ENCODE assay signal across 8 cellular contexts in genomic region chr3:129605593-129606521, GRCh38. TPM values are rescaled to one million over a fixed set of nuclear protein-coding genes. Genes with fewer than 3 reads are reported as not detected.
DNase-seq lines count a peak whose midpoint lies in the region; ATAC-seq and TF ChIP-seq lines count a peak whose summit lies in the region.

No MANE protein-coding gene starts in this region.

- H3K36me3 Mint-ChIP-seq in stimulated activated naive CD8-positive, alpha-beta T cell treated with anti-CD3 and anti-CD28 coated beads, Interleukin-15, Interleukin-2, amounts not matched to agents 100 ng/mL and 50 ng/mL, for 24 hours (ENCODE audit: low read depth) = no peaks in the 10 kb centered on the region

- H3K9me3 Mint-ChIP-seq in stimulated activated naive CD8-positive, alpha-beta T cell treated with anti-CD3 and anti-CD28 coated beads, Interleukin-15, Interleukin-2, amounts not matched to agents 100 ng/mL and 50 ng/mL, for 24 hours = no peaks in the 10 kb centered on the region

- ATAC-seq in lung (ENCODE audit: insufficient read depth, low FRiP score) = peak; percentile 1

- TF ChIP-seq CTCF in dorsolateral prefrontal cortex (IDR thresholded peaks at IDR 0.05 in 54 of 56, conservative IDR thresholded peaks at IDR 0.05 in 2 of 56; ENCODE audit: low read depth in 1 of 56, partially characterized antibody in 56 of 56) = peak in 9 of 56 donors; percentile 2 to 27 (median 8)
- TF ChIP-seq CTCF in lung (IDR thresholded peaks at IDR 0.05; ENCODE audit: control extremely low read depth, extremely low read depth) = no peak

- H3K4me3 Mint-ChIP-seq in stimulated activated naive CD8-positive, alpha-beta T cell treated with anti-CD3 and anti-CD28 coated beads, Interleukin-15, Interleukin-2, amounts not matched to agents 100 ng/mL and 50 ng/mL, for 24 hours = peak overlapping the region; percentile 83

- H3K4me3 ChIP-seq in MG63 (peak overlapping the region; percentile 61), dorsolateral prefrontal cortex (peak overlapping the region; percentile 52 to 85 (median 75)), lung (peak overlapping the region; percentile 69)

- H3K9me3 ChIP-seq in MG63 = no peaks in the 10 kb centered on the region
- no peaks in the 10 kb centered on the region for H3K9me3 ChIP-seq in lung (ENCODE audit: control insufficient read depth in 2 of 2, insufficient read depth in 1 of 2, low read length in 1 of 2)

- 0 to 1% methylated on average over 87 to 120 of the region's 120 CpGs for WGBS in lung, 2 donors

- peaks cover 13% of the 10 kb centered on the region for H3K4me1 Mint-ChIP-seq in stimulated activated naive CD8-positive, alpha-beta T cell treated with anti-CD3 and anti-CD28 coated beads, Interleukin-15, Interleukin-2, amounts not matched to agents 100 ng/mL and 50 ng/mL, for 24 hours (ENCODE audit: low read depth)

- DNase-seq in DMS79 (lab: John Stamatoyannopoulos, UW) (peak; percentile 17), MG63 (peak; percentile 73), dorsolateral prefrontal cortex (peak in 3 of 10 donors; percentile 44 to 66 (median 54)), lung (ENCODE audit: low spot score) (no peak), foreskin melanocyte (no peak), NCI-H187 treated with DMSO at 0.1 percent for 48 hours (lab: John Stamatoyannopoulos, UW) (no peak)
- DNase-seq in activated CD4-positive, alpha-beta T cell treated with anti-CD3 and anti-CD28 coated beads for 1 hour = peak; percentile 19

- no peaks in the 10 kb centered on the region for H3K36me3 ChIP-seq in MG63
- H3K36me3 ChIP-seq in lung (ENCODE audit: control insufficient read depth in 2 of 2, insufficient read depth in 2 of 2, low read length in 2 of 2) = no peaks in the 10 kb centered on the region

- H3K4me1 ChIP-seq in lung (ENCODE audit: control insufficient read depth in 2 of 2, insufficient read depth in 2 of 2, low read length in 2 of 2) = peaks cover 0 to 37% of the 10 kb centered on the region in 2 donors

- peaks cover 32% of the 10 kb centered on the region for H3K27me3 Mint-ChIP-seq in stimulated activated naive CD8-positive, alpha-beta T cell treated with anti-CD3 and anti-CD28 coated beads, Interleukin-15, Interleukin-2, amounts not matched to agents 100 ng/mL and 50 ng/mL, for 24 hours

- H3K27me3 ChIP-seq in MG63 (no peaks in the 10 kb centered on the region), dorsolateral prefrontal cortex (no peaks in the 10 kb centered on the region), lung (ENCODE audit: control insufficient read depth, insufficient read depth) (no peaks in the 10 kb centered on the region)

- peak overlapping the region in 58 of 59 donors; percentile 9 to 98 (median 84) for H3K27ac ChIP-seq in dorsolateral prefrontal cortex
- peak overlapping the region; percentile 82 to 91 for H3K27ac ChIP-seq in lung (ENCODE audit: low read depth in 1 of 2, low read length in 1 of 2)

- peak overlapping the region; percentile 61 for H3K27ac Mint-ChIP-seq in stimulated activated naive CD8-positive, alpha-beta T cell treated with anti-CD3 and anti-CD28 coated beads, Interleukin-15, Interleukin-2, amounts not matched to agents 100 ng/mL and 50 ng/mL, for 24 hours

- intact Hi-C loops in dorsolateral prefrontal cortex (cut with DNase I) = loop anchor here (5.0 to 10.0 kb wide), 3 partner anchors 114 to 221 kb away; partner anchors contain the start of gene IFT122 (in 1 of the 2)

RNA-seq across cellular contexts. Expression of gene PLXND1, which starts 0.6 kb away (rescaled TPM):
- total RNA-seq in MG63 (2014; rRNA removed; shearing (Covaris generic); ENCODE audit: low replicate concordance) = 5.8 and 21.9 TPM in 2 replicates
- total RNA-seq in dorsolateral prefrontal cortex = 100 to 1,000 TPM in 73 of 120 experiments, 10 to 100 TPM in 47; 60.7 to 184 (median 106) TPM
- 100 to 1,000 TPM; 191 to 233 TPM for total RNA-seq in lung
- 100 to 1,000 TPM; 128 to 168 TPM for polyA plus RNA-seq in lung

Comparison
In these comparisons a context has a peak if more than half of its experiments do, and no peak if none do; other contexts are left out.
1. DNase-seq: peak in DMS79 (single experiment), MG63 (single experiment) and activated CD4-positive, alpha-beta T cell treated with anti-CD3 and anti-CD28 coated beads for 1 hour (single experiment); none in lung (single experiment), foreskin melanocyte (single experiment) and NCI-H187 treated with DMSO at 0.1 percent for 48 hours (single experiment).
2. Peak in every context shown above with its lines, with median percentiles within 50 percentile points of each other: H3K4me3 ChIP-seq.